Comparison of ENCODE assay signal across 12 cellular contexts in genomic region chr2:62577994-62578836, GRCh38.
A peak's percentile ranks its signal among the peaks of the same experiment; 100 is the strongest.
DNase-seq lines count a peak whose midpoint lies in the region; ATAC-seq, FAIRE-seq and TF ChIP-seq lines count a peak whose summit lies in the region.
"Had no signal": no experiment of that assay in that cellular context is flagged by ENCODE, and none has a peak within 500 bp of the region (broad histone marks: within the 10 kb centered on the region; RNA-seq: fewer than 3 reads in every experiment).

No MANE protein-coding gene starts in this region.

- H3K56ac ChIP-seq in IMR-90 (ENCODE audit: extremely low read depth, insufficient read depth, low read length): peak overlapping the region; percentile 87

- peak overlapping the region; percentile 92; the same call in 2 of the 3 replicates for H2BK15ac ChIP-seq in IMR-90 (ENCODE audit: low read depth, low read length)

- H4K20me1 ChIP-seq in IMR-90 (ENCODE audit: insufficient read depth, low read length): no peaks in the 10 kb centered on the region
- H4K20me1 ChIP-seq in mammary epithelial cell (ENCODE audit: insufficient read depth, low read length): no peaks in the 10 kb centered on the region

- CTCF ChIA-PET in A549 (lab: Yijun Ruan, JAX): interaction anchor here (0.9 to 1.9 kb wide), 5 partner anchors 12 to 197 kb away, joined by 3 to 5 read pairs (median 3); partner anchors contain the start of gene TMEM17
- CTCF ChIA-PET in IMR-90 (lab: Yijun Ruan, JAX): no interaction called here
- CTCF ChIA-PET in mammary epithelial cell (lab: Charles Lee; ENCODE audit: low non-redundant PET): interaction anchor here (1.0 kb wide), 1 partner anchor 121 kb away, joined by 6 read pairs; no protein-coding TSS in a partner anchor

- H2BK20ac ChIP-seq in IMR-90 (ENCODE audit: low read depth, low read length): peak overlapping the region; percentile 99

- dilution Hi-C loops in IMR-90 (cut with HindIII; ENCODE audit: low sequenced_read_pairs, unreplicated experiment) (no loop called here), mammary epithelial cell (cut with HindIII; ENCODE audit: low sequenced_read_pairs) (no loop called here)

- H3K9me3 ChIP-seq in A549 (peaks cover 35% of the 10 kb centered on the region), IMR-90 (ENCODE audit: control insufficient read depth, insufficient read depth, low read length) (no peaks in the 10 kb centered on the region), mammary epithelial cell (replicated peaks; ENCODE audit: insufficient read depth, low read length) (peaks cover 3% of the 10 kb centered on the region), mesodermal cell (ENCODE audit: control insufficient read depth, low read length) (no peaks in the 10 kb centered on the region)
- H3K9me3 ChIP-seq: thoracic aorta had no signal

- BruUV-seq in IMR-90 (replicated peaks; lab: Mats Ljungman, UMichigan) (no TSS peak), mammary epithelial cell (replicated peaks; lab: Mats Ljungman, UMichigan) (no TSS peak)

- intact Hi-C loops in IMR-90 (cut with micrococcal nuclease): loop anchor here (2.0 to 5.0 kb wide), 4 partner anchors 84 to 189 kb away; no protein-coding TSS in a partner anchor
- intact Hi-C loops in mammary epithelial cell (cut with micrococcal nuclease): loop anchor here (1.0 to 5.0 kb wide), 6 partner anchors 26 to 197 kb away; partner anchors contain the start of gene EHBP1

- H3K4me2 ChIP-seq in A549 (peak overlapping the region; percentile 82), IMR-90 (ENCODE audit: low read depth, low read length) (peak overlapping the region; percentile 75; the same call in 1 of the 2 replicates), mammary epithelial cell (ENCODE audit: insufficient read depth, low read depth, low read length) (peak overlapping the region; percentile 67)

- H4K91ac ChIP-seq in IMR-90 (ENCODE audit: insufficient read depth, low read depth, low read length): peak overlapping the region; percentile 83

- H2BK120ac ChIP-seq in IMR-90 (ENCODE audit: low read depth, low read length): peak overlapping the region; percentile 97

- peak overlapping the region; percentile 72 for H2AK5ac ChIP-seq in IMR-90 (ENCODE audit: low read depth, low read length)

- peak; percentile 45 to 80 for TF ChIP-seq RAD21 in A549 (conservative IDR thresholded peaks at IDR 0.05 in 1 of 2, IDR thresholded peaks at IDR 0.05 in 1 of 2)
- no peak for TF ChIP-seq RAD21 in IMR-90 (IDR thresholded peaks at IDR 0.05; ENCODE audit: low read length)

- no peaks in the 10 kb centered on the region for H3K27me3 ChIP-seq in IMR-90 (ENCODE audit: control insufficient read depth, insufficient read depth, low read length)
- no peaks in the 10 kb centered on the region for H3K27me3 ChIP-seq in mammary epithelial cell (ENCODE audit: insufficient read depth, low read length)

- peak overlapping the region; percentile 97 for H3K4ac ChIP-seq in IMR-90 (ENCODE audit: low read depth, low read length)

- peak overlapping the region; percentile 81 for H3K14ac ChIP-seq in IMR-90 (replicated peaks; ENCODE audit: low read depth, low read length)

- peaks cover 11% of the 10 kb centered on the region for H3K9me1 ChIP-seq in IMR-90 (ENCODE audit: insufficient read depth, low read length)

- no peak for TF ChIP-seq CTCF in A549 (IDR thresholded peaks at IDR 0.05)
- TF ChIP-seq CTCF in IMR-90 (conservative IDR thresholded peaks at IDR 0.05; ENCODE audit: low read depth, low read length): no peak
- no peak for TF ChIP-seq CTCF in mammary epithelial cell (conservative IDR thresholded peaks at IDR 0.05 in 1 of 2, IDR thresholded peaks at IDR 0.05 in 1 of 2; ENCODE audit: extremely low read depth in 1 of 2, insufficient read depth in 1 of 2, low read depth in 1 of 2, low read length in 2 of 2)

- in situ Hi-C loops in IMR-90 (cut with MboI; ENCODE audit: low sequenced_read_pairs): no loop called here
- in situ Hi-C loops in mammary epithelial cell (cut with MboI; ENCODE audit: low sequenced_read_pairs in 2 of 2): no loop called here

- ATAC-seq in A549 (peak; percentile 80 to 87), IMR-90 (ENCODE audit: low read depth) (peak; percentile 51), HG02870 (IDR thresholded peaks at IDR 0.05; ENCODE audit: unreplicated experiment) (no peak), HG03378 (IDR thresholded peaks at IDR 0.05; ENCODE audit: unreplicated experiment) (no peak)
- ATAC-seq: GM12878 had no signal

- no peaks in the 10 kb centered on the region for H3K36me3 ChIP-seq in IMR-90 (ENCODE audit: control insufficient read depth, insufficient read depth, low read length)
- no peaks in the 10 kb centered on the region for H3K36me3 ChIP-seq in mammary epithelial cell (ENCODE audit: insufficient read depth, low read length)
- no peaks in the 10 kb centered on the region for H3K36me3 ChIP-seq in mesodermal cell (ENCODE audit: control insufficient read depth, insufficient read depth, low read length)
- H3K36me3 ChIP-seq: thoracic aorta had no signal

- H2AFZ ChIP-seq in IMR-90 (replicated peaks; ENCODE audit: low read length, poor library complexity) (no peak overlapping the region), mammary epithelial cell (ENCODE audit: low read depth, low read length) (peak overlapping the region; percentile 18)

- no peaks in the 10 kb centered on the region; a peak in 1 of 4 replicates for H3K79me1 ChIP-seq in IMR-90 (ENCODE audit: low read depth in 1 of 2, low read length in 2 of 2)

- POLR2A ChIA-PET in A549 (lab: Yijun Ruan, JAX) (interaction anchor here (0.5 to 2.5 kb wide), 11 partner anchors 9 to 604 kb away, joined by 3 to 37 read pairs (median 4); partner anchors contain the start of genes EHBP1 and TMEM17), IMR-90 (lab: Charles Lee; ENCODE audit: unreplicated experiment) (interaction anchor here (0.5 kb wide), 2 partner anchors 24 to 119 kb away, joined by 3 to 4 read pairs; no protein-coding TSS in a partner anchor)

- TF ChIP-seq EP300 in A549 (IDR thresholded peaks at IDR 0.05): peak; percentile 99; a peak in 4 of 5 replicates

- H3K79me2 ChIP-seq in mammary epithelial cell (ENCODE audit: insufficient read depth, low read length): no peaks in the 10 kb centered on the region

- peaks cover 41% of the 10 kb centered on the region for H3K4me1 ChIP-seq in A549
- peaks cover 22% of the 10 kb centered on the region for H3K4me1 ChIP-seq in IMR-90 (ENCODE audit: control insufficient read depth, insufficient read depth, low read length)
- peaks cover 33% of the 10 kb centered on the region for H3K4me1 ChIP-seq in mammary epithelial cell (ENCODE audit: insufficient read depth, low read length)
- peaks cover 14% of the 10 kb centered on the region for H3K4me1 ChIP-seq in mesodermal cell (ENCODE audit: control insufficient read depth, insufficient read depth, low read length, poor library complexity, severe bottlenecking)

- H3K18ac ChIP-seq in IMR-90 (ENCODE audit: low read depth, low read length): peak overlapping the region; percentile 97

- WGBS in A549 (ENCODE audit: missing lambda C conversion rate): 3% methylated on average over 2 of the region's 2 CpGs
- no CpG with 5 or more reads among the region's 2 CpGs for WGBS in IMR-90 (ENCODE audit: extremely low coverage in 2 of 2, insufficient read length in 1 of 2), 2 experiments
- WGBS in mammary epithelial cell (ENCODE audit: low coverage, missing lambda C conversion rate): 0% methylated on average over 2 of the region's 2 CpGs
- 95% methylated on average over 2 of the region's 2 CpGs for WGBS in mesodermal cell (ENCODE audit: insufficient coverage in 2 of 2), 2 experiments

- H3K4me3 ChIP-seq in A549: 0 out of 3 replicates have a peak overlapping the region, but pooled peaks have one; percentile 13
- no peak overlapping the region for H3K4me3 ChIP-seq in IMR-90 (ENCODE audit: insufficient read depth, low read depth, low read length)
- peak overlapping the region in 1 of 3 experiments; percentile 8 for H3K4me3 ChIP-seq in mammary epithelial cell (replicated peaks in 1 of 3; ENCODE audit: insufficient read depth in 1 of 3, low read depth in 2 of 3, low read length in 3 of 3)
- no peak overlapping the region for H3K4me3 ChIP-seq in mesodermal cell (ENCODE audit: extremely low read depth, insufficient read depth, low read length, poor library complexity, severe bottlenecking)
- H3K4me3 ChIP-seq: dorsolateral prefrontal cortex, GM12878, thoracic aorta had no signal

- FAIRE-seq in A549 (lab: Jason Lieb, UNC): peak; percentile 99
- FAIRE-seq: GM12878 had no signal

- peak overlapping the region; percentile 92 to 98 for H4K8ac ChIP-seq in IMR-90 (ENCODE audit: low read depth in 2 of 2, low read length in 2 of 2)

- peak overlapping the region; percentile 100 for H2BK5ac ChIP-seq in IMR-90 (ENCODE audit: low read depth, low read length, poor library complexity, severe bottlenecking)

- peak overlapping the region; percentile 53 for H3K23ac ChIP-seq in IMR-90 (ENCODE audit: low read depth, low read length)

- H2AK9ac ChIP-seq in IMR-90 (replicated peaks; ENCODE audit: low read depth, low read length, poor library complexity): no peak overlapping the region

- H3K27ac ChIP-seq in A549 (peak overlapping the region; percentile 94 to 96), IMR-90 (ENCODE audit: insufficient read depth, low read length) (peak overlapping the region; percentile 90), mammary epithelial cell (ENCODE audit: insufficient read depth, low read depth, low read length) (peak overlapping the region; percentile 100), mesodermal cell (ENCODE audit: low read depth, low read length, severe bottlenecking) (peak overlapping the region; percentile 57)
- H3K27ac ChIP-seq: dorsolateral prefrontal cortex, thoracic aorta had no signal

- H3K9ac ChIP-seq in IMR-90 (ENCODE audit: low read depth, low read length): no peak overlapping the region; the same call in 1 of the 2 replicates
- peak overlapping the region; percentile 90 for H3K9ac ChIP-seq in mammary epithelial cell (ENCODE audit: insufficient read depth, low read length)

- H4K5ac ChIP-seq in IMR-90 (ENCODE audit: low read depth, low read length): peak overlapping the region; percentile 65; the same call in 1 of the 2 replicates

- DNase-seq in A549 (ENCODE audit: low read depth in 1 of 2, low spot score in 1 of 2) (peak; percentile 72 to 94), IMR-90 (peak; percentile 92), mammary epithelial cell (peak; percentile 98), NCI-H1105 (lab: John Stamatoyannopoulos, UW) (no peak)
- DNase-seq in activated CD4-positive, CD25-positive, alpha-beta regulatory T cell (lab: John Stamatoyannopoulos, UW): no peak
- DNase-seq: dorsolateral prefrontal cortex, NCI-H2081 had no signal

- TF ChIP-seq POLR2A in A549 (IDR thresholded peaks at IDR 0.05; ENCODE audit: low read length) (no peak), IMR-90 (IDR thresholded peaks at IDR 0.05; ENCODE audit: low read depth, low read length) (no peak)

TF ChIP-seq in A549, 52 proteins besides CTCF, POLR2A, EP300 and RAD21 (continues in another document):
- TF ChIP-seq NPAS2 (CRISPR knock-in tag; IDR thresholded peaks at IDR 0.05; ENCODE audit: borderline replicate concordance) (no peak), CHD4 (IDR thresholded peaks at IDR 0.05; ENCODE audit: borderline replicate concordance) (no peak), CEBPB (IDR thresholded peaks at IDR 0.05) (peak; percentile 87 to 91)

TF ChIP-seq in IMR-90, 13 proteins besides CTCF, POLR2A, EP300 and RAD21 (continues in another document):
- TF ChIP-seq CEBPB (IDR thresholded peaks at IDR 0.05; ENCODE audit: low read depth, low read length): peak; percentile 35; the same call in 1 of the 2 replicates
- peak; percentile 58 for TF ChIP-seq BHLHE40 (IDR thresholded peaks at IDR 0.05; ENCODE audit: low read depth, low read length)
- TF ChIP-seq CHD1 (IDR thresholded peaks at IDR 0.05; ENCODE audit: low read depth, low read length): no peak

Comparison
In these comparisons a context has a peak if more than half of its experiments do, and no peak if none do; other contexts are left out.
1. ATAC-seq: peak in A549 (2 of 2) and IMR-90 (single experiment); none in HG02870 (single experiment) and HG03378 (single experiment).
2. DNase-seq: peak in A549 (2 of 2), IMR-90 (single experiment) and mammary epithelial cell (single experiment); none in NCI-H1105 (single experiment) and activated CD4-positive, CD25-positive, alpha-beta regulatory T cell (0 of 4).
3. Peak in every context shown above with its lines, with median percentiles within 50 percentile points of each other: H3K27ac ChIP-seq and H3K4me2 ChIP-seq.